ENCODE assay signal across 8 cellular contexts in genomic region chr2:96536445-96537065, GRCh38. TPM values are rescaled to one million over a fixed set of nuclear protein-coding genes. Genes with fewer than 3 reads are reported as not detected.
DNase-seq lines count a peak whose midpoint lies in the region; ATAC-seq and TF ChIP-seq lines count a peak whose summit lies in the region.

Gene ARID5A (plus strand): TSS chr2:96536752. CDS start chr2:96536827, 75 bp downstream.

- DNase-seq in NCI-H1105 treated with DMSO at 0.1 percent for 48 hours (lab: John Stamatoyannopoulos, UW), result peak; percentile 71
- peak; percentile 83 to 86 for DNase-seq in SW 1271 (lab: John Stamatoyannopoulos, UW)
- DNase-seq in activated naive CD8-positive, alpha-beta T cell treated with anti-CD3 and anti-CD28 coated beads, Interleukin-2, amount 10 ng/mL, durations not matched to agents 7 days and 5 days, result peak; percentile 90
- peak; percentile 92 to 96 for DNase-seq in cardiac muscle cell (ENCODE audit: low read depth in 1 of 2, low spot score in 1 of 2)
- peak; percentile 93 for DNase-seq in pons (ENCODE audit: low spot score)
- peak; percentile 86 to 93 for DNase-seq in tibial nerve (ENCODE audit: low spot score in 2 of 2)

- H3K4me3 ChIP-seq in cardiac muscle cell (peak within 1 kb of the TSS; percentile 94), tibial nerve (peak within 1 kb of the TSS; percentile 89 to 100 (median 96))

- TF ChIP-seq POLR2A in tibial nerve (IDR thresholded peaks at IDR 0.05), result peak; percentile 98 to 100

- peak within 1 kb of the TSS; percentile 96 for H3K27ac Mint-ChIP-seq in activated naive CD8-positive, alpha-beta T cell treated with anti-CD3 and anti-CD28 coated beads, Interleukin-2, amount 10 ng/mL, durations not matched to agents 7 days and 5 days

- H3K27me3 Mint-ChIP-seq in activated naive CD8-positive, alpha-beta T cell treated with anti-CD3 and anti-CD28 coated beads, Interleukin-2, amount 10 ng/mL, durations not matched to agents 7 days and 5 days, result peaks cover 2% of the 10 kb centered on the region

- peak; percentile 45 to 92 for TF ChIP-seq EP300 in tibial nerve (IDR thresholded peaks at IDR 0.05)

- H3K36me3 Mint-ChIP-seq in activated naive CD8-positive, alpha-beta T cell treated with anti-CD3 and anti-CD28 coated beads, Interleukin-2, amount 10 ng/mL, durations not matched to agents 7 days and 5 days, result peaks cover 8% of the 10 kb centered on the region

- H3K27ac ChIP-seq in cardiac muscle cell, result no peak within 1 kb of the TSS
- peak within 1 kb of the TSS; percentile 99 to 100 (median 100) for H3K27ac ChIP-seq in tibial nerve

- H3K9me3 Mint-ChIP-seq in activated naive CD8-positive, alpha-beta T cell treated with anti-CD3 and anti-CD28 coated beads, Interleukin-2, amount 10 ng/mL, durations not matched to agents 7 days and 5 days, result no peaks in the 10 kb centered on the region

- H3K4me1 ChIP-seq in cardiac muscle cell (ENCODE audit: low read depth) (peaks cover 32% of the 10 kb centered on the region), tibial nerve (peaks cover 6 to 89% (median 53%) of the 10 kb centered on the region in 4 donors)

- 0 to 1% methylated on average over 44 to 60 of the region's 69 CpGs for WGBS in tibial nerve, 2 donors

- H3K9me3 ChIP-seq in cardiac muscle cell (ENCODE audit: low read depth) (no peaks in the 10 kb centered on the region), tibial nerve (no peaks in the 10 kb centered on the region)

- TF ChIP-seq CTCF in GM12873 (IDR thresholded peaks at IDR 0.05; ENCODE audit: insufficient read depth, low read depth, low read length, missing control alignments) (peak; percentile 39), cardiac muscle cell (IDR thresholded peaks at IDR 0.05; ENCODE audit: low read depth, low read length) (no peak), tibial nerve (IDR thresholded peaks at IDR 0.05) (peak; percentile 25 to 77 (median 52))

- POLR2A ChIA-PET in activated naive CD8-positive, alpha-beta T cell treated with anti-CD3 and anti-CD28 coated beads, Interleukin-2, amount 10 ng/mL, durations not matched to agents 7 days and 5 days (lab: Charles Lee), result interaction anchor here (0.6 to 5.1 kb wide), 14 partner anchors 10 to 576 kb away, joined by 3 to 93 read pairs (median 5); no protein-coding TSS in a partner anchor

- peaks cover 43% of the 10 kb centered on the region for H3K4me1 Mint-ChIP-seq in activated naive CD8-positive, alpha-beta T cell treated with anti-CD3 and anti-CD28 coated beads, Interleukin-2, amount 10 ng/mL, durations not matched to agents 7 days and 5 days

- peak within 1 kb of the TSS; percentile 93 for H3K4me3 Mint-ChIP-seq in activated naive CD8-positive, alpha-beta T cell treated with anti-CD3 and anti-CD28 coated beads, Interleukin-2, amount 10 ng/mL, durations not matched to agents 7 days and 5 days

- peak; percentile 46 for ATAC-seq in HG02642 (IDR thresholded peaks at IDR 0.05; ENCODE audit: poor library complexity, unreplicated experiment)
- peak; percentile 58 for ATAC-seq in activated naive CD8-positive, alpha-beta T cell treated with anti-CD3 and anti-CD28 coated beads, Interleukin-2, amount 10 ng/mL, durations not matched to agents 7 days and 5 days (ENCODE audit: low read depth)

- H3K27me3 ChIP-seq in cardiac muscle cell (peaks cover 35% of the 10 kb centered on the region), tibial nerve (no peaks in the 10 kb centered on the region)

- H3K36me3 ChIP-seq in cardiac muscle cell (no peaks in the 10 kb centered on the region), tibial nerve (no peaks in the 10 kb centered on the region)

RNA-seq across cellular contexts. Expression of gene ARID5A, which starts in this region (rescaled TPM):
- 10 to 100 TPM; 62.1 to 62.8 TPM for total RNA-seq in activated naive CD8-positive, alpha-beta T cell treated with anti-CD3 and anti-CD28 coated beads, Interleukin-2, amount 10 ng/mL, durations not matched to agents 7 days and 5 days
- total RNA-seq in cardiac muscle cell (7.6 and 8.4 TPM in 2 replicates), tibial nerve (10 to 100 TPM; 23.8 to 56.4 (median 40.3) TPM)
- 7.8 and 8.3 TPM in 2 replicates for polyA plus RNA-seq in cardiac muscle cell
